ENCODE assay signal across 27 cellular contexts in genomic region chrX:24364326-24364725, GRCh38. TPM values are rescaled to one million over a fixed set of nuclear protein-coding genes. Genes with fewer than 3 reads are reported as not detected.
"Had no signal": no experiment of that assay in that cellular context is flagged by ENCODE, and none has a peak within 500 bp of the region (broad histone marks: within the 10 kb centered on the region; RNA-seq: fewer than 3 reads in every experiment).

No MANE protein-coding gene starts in this region.

- H3K9me3 ChIP-seq: esophagus muscularis mucosa, gastrocnemius medialis, psoas muscle, spleen, tibial artery, upper lobe of right lung had no signal

- H3K27me3 ChIP-seq: esophagus muscularis mucosa, gastrocnemius medialis, spleen, tibial artery, upper lobe of right lung had no signal

- H3K36me3 ChIP-seq: esophagus muscularis mucosa, gastrocnemius medialis, spleen, tibial artery, upper lobe of right lung had no signal

- H3K27ac ChIP-seq: epithelial cell of prostate, esophagus muscularis mucosa, gastrocnemius medialis, psoas muscle, spleen, tibial artery, upper lobe of right lung had no signal

- FAIRE-seq: colon, keratinocyte had no signal

- DNase-seq: cerebellar nuclear complex; effector memory CD8-positive, alpha-beta T cell; gastrocnemius medialis; immature natural killer cell; mammary epithelial cell; naive thymus-derived CD4-positive, alpha-beta T cell; psoas muscle; retina; spleen; stimulated activated CD4-positive, alpha-beta T cell treated with anti-CD3 and anti-CD28 coated beads, Interleukin-15, amount 100 ng/mL, for 24 hours; stimulated activated CD4-positive, alpha-beta T cell treated with anti-CD3 and anti-CD28 coated beads, Interleukin-1b, Interleukin-23, amount 100 ng/mL, for 48 hours; stimulated activated CD4-positive, alpha-beta T cell treated with anti-CD3 and anti-CD28 coated beads, Interleukin-4, amount 100 ng/mL, for 24 hours; tibial artery; upper lobe of right lung had no signal

- ATAC-seq: effector memory CD8-positive, alpha-beta T cell; naive thymus-derived CD4-positive, alpha-beta T cell; psoas muscle; stimulated activated memory B cell treated with anti-CD40 and anti-IgM and Interleukin-4, amounts not matched to agents 10 μg/mL and 1 μg/mL and 100 μg/mL, for 72 hours; upper lobe of right lung had no signal

- H3K4me3 ChIP-seq: gastrocnemius medialis, psoas muscle, spleen, tibial artery, upper lobe of right lung had no signal

- H3K4me1 ChIP-seq: esophagus muscularis mucosa, gastrocnemius medialis, psoas muscle, spleen, tibial artery, upper lobe of right lung had no signal

RNA-seq across cellular contexts. Expression of gene SUPT20HL1, which starts 3.9 kb away (rescaled TPM):
- total RNA-seq: esophagus muscularis mucosa; fibroblast of villous mesenchyme; gastrocnemius medialis; lower leg skin; mammary epithelial cell; mesenteric fat pad; mononuclear cell; naive thymus-derived CD4-positive, alpha-beta T cell; osteoblast; psoas muscle; sciatic nerve; skeletal muscle tissue; spleen; temporal lobe; upper lobe of right lung had no signal
- polyA plus RNA-seq: immature natural killer cell; keratinocyte; mammary epithelial cell; naive thymus-derived CD4-positive, alpha-beta T cell; psoas muscle; spleen had no signal

RNA-seq across cellular contexts. Expression of gene SUPT20HL2, which starts 50.5 kb away (rescaled TPM):
- total RNA-seq: gastrocnemius medialis; lower leg skin; mammary epithelial cell; mesenteric fat pad; mononuclear cell; naive thymus-derived CD4-positive, alpha-beta T cell; osteoblast; psoas muscle; sciatic nerve; skeletal muscle tissue; spleen; temporal lobe; upper lobe of right lung had no signal
- polyA plus RNA-seq: immature natural killer cell; keratinocyte; mammary epithelial cell; naive thymus-derived CD4-positive, alpha-beta T cell; psoas muscle; spleen had no signal
